1 cellular context compared by ENCODE assay signal in genomic region chr6:98910946-98911345, GRCh38. TPM values are rescaled to one million over a fixed set of nuclear protein-coding genes. Genes with fewer than 3 reads are reported as not detected.
DNase-seq lines count a peak whose midpoint lies in the region; ATAC-seq, FAIRE-seq and TF ChIP-seq lines count a peak whose summit lies in the region.
"Not testable (repeated sequence)": the region's sequence is repeated elsewhere in the genome, so short reads cannot be mapped to it uniquely, and the experiment has no call there.

No MANE protein-coding gene starts in this region.

- CTCF ChIA-PET in HepG2 (lab: Yijun Ruan, JAX; ENCODE audit: low intra/inter-chr PET ratio, low total read pairs) = not testable (repeated sequence)

- H3K9ac ChIP-seq in HepG2 (ENCODE audit: insufficient read depth, low read depth, low read length) = not testable (repeated sequence)

- in situ Hi-C loops in HepG2 (cut with HindIII; ENCODE audit: extremely low pct_ligation_motif_present, low pct_unique_long_range_greater_than_20kb) = not testable (repeated sequence)

- H3K27me3 ChIP-seq in HepG2 (ENCODE audit: control insufficient read depth in 1 of 2, insufficient read depth in 2 of 2, low read length in 2 of 2) = not testable (repeated sequence)

- H3K4me3 ChIP-seq in HepG2 (replicated peaks in 1 of 3; ENCODE audit: insufficient read depth in 1 of 3, low read depth in 2 of 3, low read length in 3 of 3) = not testable (repeated sequence)

- ATAC-seq in HepG2 = not testable (repeated sequence)

- POLR2A ChIA-PET in HepG2 (lab: Yijun Ruan, JAX) = not testable (repeated sequence)

- not testable (repeated sequence) for H2AFZ ChIP-seq in HepG2 (ENCODE audit: low read length)

- not testable (repeated sequence) for H3K79me2 ChIP-seq in HepG2 (ENCODE audit: insufficient read depth, low read length)

- TF ChIP-seq POLR2A in HepG2 (IDR thresholded peaks at IDR 0.05; ENCODE audit: insufficient read depth in 1 of 2, low read depth in 2 of 2, low read length in 2 of 2) = not testable (repeated sequence)

- BruUV-seq in HepG2 (replicated peaks; lab: Mats Ljungman, UMichigan) = not testable (repeated sequence)

- WGBS in HepG2 (ENCODE audit: low lambda C conversion rate) = 90% methylated on average over 6 of the region's 13 CpGs

- intact Hi-C loops in HepG2 (cut with micrococcal nuclease; ENCODE audit: unreplicated experiment) = not testable (repeated sequence)

- H3K4me2 ChIP-seq in HepG2 (ENCODE audit: low read depth, low read length) = not testable (repeated sequence)

- not testable (repeated sequence) for H4K20me1 ChIP-seq in HepG2 (ENCODE audit: insufficient read depth, low read length)

- not testable (repeated sequence) for DNase-seq in HepG2 (ENCODE audit: low spot score)

- not testable (repeated sequence) for H3K27ac ChIP-seq in HepG2 (ENCODE audit: extremely low read length, insufficient read depth, low read length)

- H3K36me3 ChIP-seq in HepG2 (replicated peaks in 1 of 2; ENCODE audit: control insufficient read depth in 1 of 2, insufficient read depth in 2 of 2, low read length in 2 of 2) = not testable (repeated sequence)

- TF ChIP-seq EP300 in HepG2 (IDR thresholded peaks at IDR 0.05; ENCODE audit: low read depth in 2 of 2, low read length in 2 of 2); HepG2 (CRISPR knock-in tag; IDR thresholded peaks at IDR 0.05; ENCODE audit: borderline replicate concordance): not testable (repeated sequence)

- not testable (repeated sequence) for H3K4me1 ChIP-seq in HepG2 (ENCODE audit: insufficient read depth, low read length)

- FAIRE-seq in HepG2 (lab: Jason Lieb, UNC) = not testable (repeated sequence)

- H3K9me3 ChIP-seq in HepG2 (ENCODE audit: low read length) = not testable (repeated sequence)

- not testable (repeated sequence) for TF ChIP-seq CTCF in HepG2 (CRISPR knock-in tag; IDR thresholded peaks at IDR 0.05)

- TF ChIP-seq RAD21 in HepG2 (CRISPR knock-in tag; IDR thresholded peaks at IDR 0.05) = not testable (repeated sequence)

TF ChIP-seq in HepG2, 621 proteins besides CTCF, POLR2A, EP300 and RAD21:
- peak; percentile 61 for TF ChIP-seq ZNF281 (CRISPR knock-in tag; IDR thresholded peaks at IDR 0.05; ENCODE audit: borderline replicate concordance)

RNA-seq across cellular contexts. Expression of gene FBXL4, which starts 36.8 kb away (rescaled TPM):
- 13.2 and 16.2 TPM in 2 replicates for total RNA-seq in HepG2 (2016; rRNA removed; fragmentation: Illumina TruSeq; extraction: Trizol)
- total RNA-seq in HepG2 (2016; cell fraction: cytosol; rRNA removed; fragmentation: Illumina TruSeq; extraction: Trizol; ENCODE audit: low read depth) = 7.9 and 9.3 TPM in 2 replicates
- 12.6 and 15.6 TPM in 2 replicates for total RNA-seq in HepG2 (2016; cell fraction: insoluble cytoplasmic fraction; rRNA removed; fragmentation: Illumina TruSeq; extraction: Trizol)
- total RNA-seq in HepG2 (2016; cell fraction: membrane; rRNA removed; fragmentation: Illumina TruSeq; extraction: Trizol) = 13.1 and 13.7 TPM in 2 replicates
- total RNA-seq in HepG2 (2016; cell fraction: nucleus; rRNA removed; fragmentation: Illumina TruSeq; extraction: Trizol) = 14.1 and 14.7 TPM in 2 replicates
- polyA plus RNA-seq in HepG2 (2011; rRNA removed) = 16.2 and 17.6 TPM in 2 replicates
- 8.0 and 14.2 TPM in 2 replicates for polyA plus RNA-seq in HepG2 (2011; cell fraction: cytosol; rRNA removed)
- 7.3 and 8.9 TPM in 2 replicates for polyA plus RNA-seq in HepG2 (2011; cell fraction: nucleus; rRNA removed)
- 11.9 and 12.5 TPM in 2 replicates for polyA plus RNA-seq in HepG2 (2012)
- polyA plus RNA-seq in HepG2 (2016; cell fraction: cytosol; fragmentation: Illumina TruSeq; extraction: Trizol; ENCODE audit: low read depth) = 1.4 and 1.6 TPM in 2 replicates
- polyA plus RNA-seq in HepG2 (2016; cell fraction: insoluble cytoplasmic fraction; fragmentation: Illumina TruSeq; extraction: Trizol; ENCODE audit: low read depth) = 8.5 and 9.9 TPM in 2 replicates
- 3.5 and 3.8 TPM in 2 replicates for polyA plus RNA-seq in HepG2 (2016; cell fraction: membrane; fragmentation: Illumina TruSeq; extraction: Trizol; ENCODE audit: low read depth)
- 9.5 and 10.0 TPM in 2 replicates for polyA plus RNA-seq in HepG2 (2016; cell fraction: nucleus; fragmentation: Illumina TruSeq; extraction: Trizol; ENCODE audit: insufficient read depth, low read depth)
- 20.1 and 23.1 TPM in 2 replicates for polyA minus RNA-seq in HepG2 (2011; rRNA and poly(A)+ RNA removed; ENCODE audit: low replicate concordance)
- polyA minus RNA-seq in HepG2 (2011; cell fraction: cytosol; rRNA and poly(A)+ RNA removed) = 11.8 and 13.8 TPM in 2 replicates
- 32.3 and 35.8 TPM in 2 replicates for polyA minus RNA-seq in HepG2 (2011; cell fraction: nucleus; rRNA and poly(A)+ RNA removed)
